Comparison of ENCODE assay signal across 13 cellular contexts in the genomic region with DNA sequence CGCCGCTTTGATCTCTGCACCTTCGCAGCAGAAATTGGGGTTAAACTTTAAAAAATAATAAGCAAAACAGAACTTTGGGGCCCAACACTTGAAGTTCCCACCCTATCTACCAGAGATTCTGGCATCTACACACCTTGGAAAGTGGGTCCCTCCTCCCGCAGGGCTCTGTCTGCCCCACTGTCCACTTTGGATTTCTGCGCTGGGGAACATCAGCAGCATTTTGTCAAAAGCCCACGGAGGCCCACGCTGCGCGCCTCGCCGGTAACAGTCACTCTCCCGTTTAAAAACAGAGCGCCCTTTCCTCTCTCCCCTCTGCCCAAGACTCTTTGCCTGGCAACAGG. TPM values are rescaled to one million over a fixed set of nuclear protein-coding genes. Genes with fewer than 3 reads are reported as not detected.
DNase-seq lines count a peak whose midpoint lies in the region; ATAC-seq and TF ChIP-seq lines count a peak whose summit lies in the region.
"Had no signal": no experiment of that assay in that cellular context is flagged by ENCODE, and none has a peak within 500 bp of the region (broad histone marks: within the 10 kb centered on the region; RNA-seq: fewer than 3 reads in every experiment).

No MANE protein-coding gene starts in this region.

- H3K4me1 Mint-ChIP-seq in CD4-positive, CD25-positive, alpha-beta regulatory T cell = peaks cover 0 to 21% (median 0%) of the 10 kb centered on the region in 4 donors
- peaks cover 10% of the 10 kb centered on the region for H3K4me1 Mint-ChIP-seq in endothelial cell (ENCODE audit: unreplicated experiment)

- no peak for TF ChIP-seq RAD21 in neural cell (conservative IDR thresholded peaks at IDR 0.05)

- DNase-seq in CD4-positive, CD25-positive, alpha-beta regulatory T cell = no peak
- DNase-seq in endothelial cell (ENCODE audit: low spot score) = no peak
- no peak for DNase-seq in mucosa of gallbladder (ENCODE audit: low spot score)
- no peak for DNase-seq in iPS-NIHi11 (ENCODE audit: low spot score)
- no peak for DNase-seq in HuH-7 (ENCODE audit: low spot score)
- DNase-seq in globus pallidus (ENCODE audit: low spot score) = no peak
- DNase-seq: heart right ventricle, NCI-H446 treated with DMSO at 0.1 percent for 48 hours, ovary had no signal

- H3K4me2 ChIP-seq in neural cell (ENCODE audit: low read length) = no peak overlapping the region

- H3K9me2 ChIP-seq in neural cell (ENCODE audit: insufficient read depth, low read length) = no peaks in the 10 kb centered on the region

- H3K9ac ChIP-seq in HUES6 (ENCODE audit: low read length) (peak overlapping the region; percentile 33), neural cell (ENCODE audit: low read length) (no peak overlapping the region)

- peaks cover 0 to 3% (median 0%) of the 10 kb centered on the region in 7 donors for H3K9me3 Mint-ChIP-seq in CD4-positive, CD25-positive, alpha-beta regulatory T cell
- H3K9me3 Mint-ChIP-seq in endothelial cell (ENCODE audit: unreplicated experiment) = no peaks in the 10 kb centered on the region

- H3K79me2 ChIP-seq in neural cell (replicated peaks; ENCODE audit: insufficient read depth, low read length) = no peaks in the 10 kb centered on the region

- no peaks in the 10 kb centered on the region for H3K36me3 ChIP-seq in CD4-positive, CD25-positive, alpha-beta regulatory T cell (ENCODE audit: control insufficient read depth, insufficient read depth, low read length)
- H3K36me3 ChIP-seq in HUES6 (ENCODE audit: control insufficient read depth, insufficient read depth, low read length) (no peaks in the 10 kb centered on the region), neural cell (ENCODE audit: insufficient read depth, low read length) (no peaks in the 10 kb centered on the region)
- H3K36me3 ChIP-seq: esophagus muscularis mucosa, heart right ventricle, ovary had no signal

- no peaks in the 10 kb centered on the region for H3K36me3 Mint-ChIP-seq in CD4-positive, CD25-positive, alpha-beta regulatory T cell
- H3K36me3 Mint-ChIP-seq in endothelial cell (ENCODE audit: low read depth, unreplicated experiment) = peaks cover 6% of the 10 kb centered on the region

- no peak overlapping the region for H3K27ac Mint-ChIP-seq in CD4-positive, CD25-positive, alpha-beta regulatory T cell
- no peak overlapping the region for H3K27ac Mint-ChIP-seq in endothelial cell (ENCODE audit: unreplicated experiment)

- peak overlapping the region; percentile 33 to 53 (median 45) for H3K4me3 Mint-ChIP-seq in CD4-positive, CD25-positive, alpha-beta regulatory T cell
- H3K4me3 Mint-ChIP-seq in endothelial cell (ENCODE audit: unreplicated experiment) = peak overlapping the region; percentile 35

- TF ChIP-seq EP300 in neural cell (conservative IDR thresholded peaks at IDR 0.05; ENCODE audit: poor library complexity, severe bottlenecking) = no peak

- no peak overlapping the region for H2AFZ ChIP-seq in neural cell (ENCODE audit: low read depth, low read length)

- H3K27me3 ChIP-seq in CD4-positive, CD25-positive, alpha-beta regulatory T cell (ENCODE audit: control insufficient read depth, insufficient read depth, low read length) = peaks cover 36% of the 10 kb centered on the region
- H3K27me3 ChIP-seq in HUES6 (ENCODE audit: control insufficient read depth, insufficient read depth, low read length) (peaks cover 75% of the 10 kb centered on the region), neural cell (ENCODE audit: insufficient read depth, low read depth, low read length) (peaks cover 79% of the 10 kb centered on the region)
- H3K27me3 ChIP-seq: ovary had no signal

- no peaks in the 10 kb centered on the region for H3K9me3 ChIP-seq in CD4-positive, CD25-positive, alpha-beta regulatory T cell (ENCODE audit: control insufficient read depth in 2 of 2, low read length in 2 of 2)
- H3K9me3 ChIP-seq in HUES6 (ENCODE audit: control insufficient read depth, insufficient read depth, low read depth, low read length) (no peaks in the 10 kb centered on the region), neural cell (ENCODE audit: low read length) (no peaks in the 10 kb centered on the region)
- H3K9me3 ChIP-seq: esophagus muscularis mucosa, heart right ventricle, ovary had no signal

- H3K27ac ChIP-seq in CD4-positive, CD25-positive, alpha-beta regulatory T cell (ENCODE audit: insufficient read depth, low read length, poor library complexity, severe bottlenecking) = no peak overlapping the region
- no peak overlapping the region for H3K27ac ChIP-seq in HUES6 (ENCODE audit: low read depth, low read length)
- H3K27ac ChIP-seq in neural cell (ENCODE audit: low read length) = no peak overlapping the region
- H3K27ac ChIP-seq: esophagus muscularis mucosa, heart right ventricle, ovary had no signal

- no peaks in the 10 kb centered on the region for H4K20me1 ChIP-seq in neural cell (ENCODE audit: insufficient read depth)

- ATAC-seq in CD4-positive, CD25-positive, alpha-beta regulatory T cell (ENCODE audit: low read depth in 2 of 2) = no peak

- H3K27me3 Mint-ChIP-seq in CD4-positive, CD25-positive, alpha-beta regulatory T cell = peaks cover 69% of the 10 kb centered on the region
- peaks cover 18% of the 10 kb centered on the region for H3K27me3 Mint-ChIP-seq in endothelial cell (ENCODE audit: unreplicated experiment)

- H3F3A ChIP-seq in neural cell (ENCODE audit: insufficient read depth, low read length, poor library complexity, severe bottlenecking) = no peaks in the 10 kb centered on the region

- H3K4me3 ChIP-seq in CD4-positive, CD25-positive, alpha-beta regulatory T cell (ENCODE audit: low read depth, low read length) = no peak overlapping the region
- H3K4me3 ChIP-seq in HUES6 (ENCODE audit: low read depth, low read length) = peak overlapping the region; percentile 63
- H3K4me3 ChIP-seq in neural cell (ENCODE audit: low read length) = peak overlapping the region; percentile 70
- H3K4me3 ChIP-seq: ovary had no signal

- peaks cover 12% of the 10 kb centered on the region for H3K4me1 ChIP-seq in CD4-positive, CD25-positive, alpha-beta regulatory T cell (ENCODE audit: control insufficient read depth, insufficient read depth, low read length, poor library complexity, severe bottlenecking)
- peaks cover 10% of the 10 kb centered on the region for H3K4me1 ChIP-seq in HUES6 (ENCODE audit: control insufficient read depth, insufficient read depth, low read length)

- TF ChIP-seq CTCF in endothelial cell (IDR thresholded peaks at IDR 0.05; ENCODE audit: unreplicated experiment) = no peak
- no peak for TF ChIP-seq CTCF in neural cell (IDR thresholded peaks at IDR 0.05; ENCODE audit: poor library complexity, severe bottlenecking)

TF ChIP-seq in neural cell, 6 proteins besides CTCF, POLR2A, EP300 and RAD21:
- TF ChIP-seq POLR2AphosphoS5 (IDR thresholded peaks at IDR 0.05) (no peak), SMC3 (conservative IDR thresholded peaks at IDR 0.05; ENCODE audit: poor library complexity) (no peak), EZH2 (IDR thresholded peaks at IDR 0.05; ENCODE audit: borderline replicate concordance, insufficient read depth, low read length, poor library complexity, severe bottlenecking) (no peak), MXI1 (conservative IDR thresholded peaks at IDR 0.05; ENCODE audit: poor library complexity, severe bottlenecking) (no peak), TAF1 (IDR thresholded peaks at IDR 0.05; ENCODE audit: low read depth) (no peak)
- TF ChIP-seq, protein P1, sequence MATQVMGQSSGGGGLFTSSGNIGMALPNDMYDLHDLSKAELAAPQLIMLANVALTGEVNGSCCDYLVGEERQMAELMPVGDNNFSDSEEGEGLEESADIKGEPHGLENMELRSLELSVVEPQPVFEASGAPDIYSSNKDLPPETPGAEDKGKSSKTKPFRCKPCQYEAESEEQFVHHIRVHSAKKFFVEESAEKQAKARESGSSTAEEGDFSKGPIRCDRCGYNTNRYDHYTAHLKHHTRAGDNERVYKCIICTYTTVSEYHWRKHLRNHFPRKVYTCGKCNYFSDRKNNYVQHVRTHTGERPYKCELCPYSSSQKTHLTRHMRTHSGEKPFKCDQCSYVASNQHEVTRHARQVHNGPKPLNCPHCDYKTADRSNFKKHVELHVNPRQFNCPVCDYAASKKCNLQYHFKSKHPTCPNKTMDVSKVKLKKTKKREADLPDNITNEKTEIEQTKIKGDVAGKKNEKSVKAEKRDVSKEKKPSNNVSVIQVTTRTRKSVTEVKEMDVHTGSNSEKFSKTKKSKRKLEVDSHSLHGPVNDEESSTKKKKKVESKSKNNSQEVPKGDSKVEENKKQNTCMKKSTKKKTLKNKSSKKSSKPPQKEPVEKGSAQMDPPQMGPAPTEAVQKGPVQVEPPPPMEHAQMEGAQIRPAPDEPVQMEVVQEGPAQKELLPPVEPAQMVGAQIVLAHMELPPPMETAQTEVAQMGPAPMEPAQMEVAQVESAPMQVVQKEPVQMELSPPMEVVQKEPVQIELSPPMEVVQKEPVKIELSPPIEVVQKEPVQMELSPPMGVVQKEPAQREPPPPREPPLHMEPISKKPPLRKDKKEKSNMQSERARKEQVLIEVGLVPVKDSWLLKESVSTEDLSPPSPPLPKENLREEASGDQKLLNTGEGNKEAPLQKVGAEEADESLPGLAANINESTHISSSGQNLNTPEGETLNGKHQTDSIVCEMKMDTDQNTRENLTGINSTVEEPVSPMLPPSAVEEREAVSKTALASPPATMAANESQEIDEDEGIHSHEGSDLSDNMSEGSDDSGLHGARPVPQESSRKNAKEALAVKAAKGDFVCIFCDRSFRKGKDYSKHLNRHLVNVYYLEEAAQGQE (IDR thresholded peaks at IDR 0.05; ENCODE audit: borderline replicate concordance) = no peak

RNA-seq across cellular contexts. Expression of gene WNT9B, which starts 0.7 kb away (rescaled TPM):
- not detected for total RNA-seq in CD4-positive, CD25-positive, alpha-beta regulatory T cell
- polyA plus RNA-seq in CD4-positive, CD25-positive, alpha-beta regulatory T cell = not detected
- total RNA-seq in endothelial cell (ENCODE audit: unreplicated experiment) (0.26 TPM), mucosa of gallbladder (0.14 TPM)
- polyA plus RNA-seq in neural cell = not detected in 2 replicates
- not detected in 2 replicates for polyA minus RNA-seq in neural cell
- total RNA-seq: LHCN-M2 had no signal

RNA-seq across cellular contexts. Expression of gene WNT3, which starts 32.2 kb away (rescaled TPM):
- total RNA-seq in CD4-positive, CD25-positive, alpha-beta regulatory T cell = not detected
- polyA plus RNA-seq in CD4-positive, CD25-positive, alpha-beta regulatory T cell = not detected
- total RNA-seq in endothelial cell (ENCODE audit: unreplicated experiment) (14.4 TPM), mucosa of gallbladder (0.52 TPM)
- polyA plus RNA-seq in neural cell = 7.6 TPM in 2 replicates
- polyA minus RNA-seq in neural cell = 6.1 and 7.1 TPM in 2 replicates

Comparison
In these comparisons a context has a peak if more than half of its experiments do, and no peak if none do; other contexts are left out.
1. RNA of gene WNT3, which starts 32.2 kb away (total RNA-seq): 14.4 TPM in endothelial cell (single experiment); 0.52 TPM in mucosa of gallbladder (single experiment) and not detected in CD4-positive, CD25-positive, alpha-beta regulatory T cell (single experiment); every median in the first group is over 10 times any median in the second.